In the genomic region with DNA sequence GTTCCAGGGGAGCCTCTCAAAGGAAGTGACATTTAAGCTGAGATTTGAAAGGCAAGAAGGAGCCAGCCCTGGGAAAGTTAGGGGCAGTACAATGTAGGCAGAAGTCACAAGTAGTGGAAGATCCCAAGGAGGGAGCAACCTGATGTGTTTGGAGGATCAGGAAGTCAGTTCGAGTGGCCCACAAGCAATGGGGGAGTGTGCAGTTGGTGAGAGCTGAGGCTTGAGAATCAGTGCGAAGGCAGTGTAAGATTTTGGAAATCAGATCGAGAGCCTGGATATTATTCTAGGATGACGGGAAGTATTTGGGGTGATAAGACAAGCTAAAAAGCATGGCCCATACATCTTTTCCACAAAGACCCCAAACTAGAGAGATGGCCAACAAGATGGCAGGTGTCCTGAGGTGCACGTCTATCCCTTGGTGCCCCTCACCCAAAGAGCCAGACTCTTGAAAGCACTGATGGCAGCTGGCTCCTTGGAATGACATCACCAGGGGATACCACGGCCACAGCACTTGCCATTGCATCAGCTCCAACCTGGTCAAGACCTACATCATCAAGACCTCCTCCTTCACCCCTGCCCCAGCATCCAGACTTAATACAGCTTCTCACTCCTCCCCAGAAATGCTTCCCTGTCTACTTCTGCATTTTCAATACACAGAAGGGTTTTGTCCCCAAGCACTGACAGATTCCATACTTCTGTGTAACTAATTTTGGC, we compare ENCODE assay signal across 10 cellular contexts.
DNase-seq lines count a peak whose midpoint lies in the region; ATAC-seq and TF ChIP-seq lines count a peak whose summit lies in the region.
"Had no signal": no experiment of that assay in that cellular context is flagged by ENCODE, and none has a peak within 500 bp of the region (broad histone marks: within the 10 kb centered on the region; RNA-seq: fewer than 3 reads in every experiment).

No MANE protein-coding gene starts in this region.

- CTCF ChIA-PET in activated CD8-positive, alpha-beta T cell treated with anti-CD3 and anti-CD28 coated beads for 36 hours (lab: Charles Lee) = interaction anchor here (0.8 to 1.2 kb wide), 2 partner anchors 126 to 236 kb away, joined by 3 to 5 read pairs; no protein-coding TSS in a partner anchor
- CTCF ChIA-PET in activated CD8-positive, alpha-beta memory T cell treated with anti-CD3 and anti-CD28 coated beads, Interleukin-2, amount 10 ng/mL, durations not matched to agents 7 days and 5 days (lab: Charles Lee) = interaction anchor here (0.9 to 1.4 kb wide), 3 partner anchors 12 to 35 kb away, joined by 3 to 4 read pairs (median 3); no protein-coding TSS in a partner anchor

- peak overlapping the region; percentile 39 to 72 for H3K4me3 Mint-ChIP-seq in CD14-positive monocyte
- no peak overlapping the region for H3K4me3 Mint-ChIP-seq in activated CD8-positive, alpha-beta T cell treated with anti-CD3 and anti-CD28 coated beads for 36 hours
- no peak overlapping the region for H3K4me3 Mint-ChIP-seq in activated CD8-positive, alpha-beta memory T cell treated with anti-CD3 and anti-CD28 coated beads, Interleukin-2, amount 10 ng/mL, durations not matched to agents 7 days and 5 days

- H3K27ac Mint-ChIP-seq in CD14-positive monocyte = peak overlapping the region; percentile 33 to 90 (median 80)
- H3K27ac Mint-ChIP-seq in activated CD8-positive, alpha-beta T cell treated with anti-CD3 and anti-CD28 coated beads for 36 hours = peak overlapping the region; percentile 37
- no peak overlapping the region for H3K27ac Mint-ChIP-seq in activated CD8-positive, alpha-beta memory T cell treated with anti-CD3 and anti-CD28 coated beads, Interleukin-2, amount 10 ng/mL, durations not matched to agents 7 days and 5 days

- ATAC-seq in GM18909 (IDR thresholded peaks at IDR 0.05; ENCODE audit: poor library complexity, unreplicated experiment) = peak; percentile 32
- ATAC-seq in HG03139 (IDR thresholded peaks at IDR 0.05; ENCODE audit: unreplicated experiment) = peak; percentile 23
- no peak for ATAC-seq in activated CD8-positive, alpha-beta T cell treated with anti-CD3 and anti-CD28 coated beads for 36 hours
- no peak for ATAC-seq in activated CD8-positive, alpha-beta memory T cell treated with anti-CD3 and anti-CD28 coated beads, Interleukin-2, amount 10 ng/mL, durations not matched to agents 7 days and 5 days
- ATAC-seq: HCT116 had no signal

- no peaks in the 10 kb centered on the region for H3K27me3 Mint-ChIP-seq in CD14-positive monocyte (ENCODE audit: low read depth in 3 of 3)
- no peaks in the 10 kb centered on the region for H3K27me3 Mint-ChIP-seq in activated CD8-positive, alpha-beta T cell treated with anti-CD3 and anti-CD28 coated beads for 36 hours
- H3K27me3 Mint-ChIP-seq in activated CD8-positive, alpha-beta memory T cell treated with anti-CD3 and anti-CD28 coated beads, Interleukin-2, amount 10 ng/mL, durations not matched to agents 7 days and 5 days = no peaks in the 10 kb centered on the region

- DNase-seq in CD14-positive monocyte (ENCODE audit: low spot score) (peak; percentile 81), activated gamma-delta T cell treated with Interleukin-2 at 50 U/mL for 16 hours (no peak), DMS153 (lab: John Stamatoyannopoulos, UW) (no peak), ureter (ENCODE audit: low spot score) (no peak)
- DNase-seq in activated CD8-positive, alpha-beta T cell treated with anti-CD3 and anti-CD28 coated beads for 36 hours = no peak
- no peak for DNase-seq in activated CD8-positive, alpha-beta memory T cell treated with anti-CD3 and anti-CD28 coated beads, Interleukin-2, amount 10 ng/mL, durations not matched to agents 7 days and 5 days
- DNase-seq: Caco-2 had no signal

- intact Hi-C loops in CD14-positive monocyte (cut with micrococcal nuclease) = no loop called here
- intact Hi-C loops in activated CD8-positive, alpha-beta T cell treated with anti-CD3 and anti-CD28 coated beads for 36 hours (cut with micrococcal nuclease) = no loop called here

- no peak for TF ChIP-seq CTCF in CD14-positive monocyte (IDR thresholded peaks at IDR 0.05)
- TF ChIP-seq CTCF in activated CD8-positive, alpha-beta T cell treated with anti-CD3 and anti-CD28 coated beads for 36 hours (IDR thresholded peaks at IDR 0.05) = no peak

- H3K9me3 Mint-ChIP-seq in CD14-positive monocyte = peaks cover 0 to 2% (median 0%) of the 10 kb centered on the region in 7 donors
- H3K9me3 Mint-ChIP-seq in activated CD8-positive, alpha-beta T cell treated with anti-CD3 and anti-CD28 coated beads for 36 hours = no peaks in the 10 kb centered on the region
- no peaks in the 10 kb centered on the region for H3K9me3 Mint-ChIP-seq in activated CD8-positive, alpha-beta memory T cell treated with anti-CD3 and anti-CD28 coated beads, Interleukin-2, amount 10 ng/mL, durations not matched to agents 7 days and 5 days (ENCODE audit: low read depth)

- H3K4me1 Mint-ChIP-seq in CD14-positive monocyte = peaks cover 19% of the 10 kb centered on the region
- H3K4me1 Mint-ChIP-seq in activated CD8-positive, alpha-beta T cell treated with anti-CD3 and anti-CD28 coated beads for 36 hours (ENCODE audit: low read depth) = peaks cover 63% of the 10 kb centered on the region
- H3K4me1 Mint-ChIP-seq in activated CD8-positive, alpha-beta memory T cell treated with anti-CD3 and anti-CD28 coated beads, Interleukin-2, amount 10 ng/mL, durations not matched to agents 7 days and 5 days = peaks cover 52% of the 10 kb centered on the region

- peaks cover 0 to 2% of the 10 kb centered on the region in 2 donors for H3K36me3 Mint-ChIP-seq in CD14-positive monocyte
- H3K36me3 Mint-ChIP-seq in activated CD8-positive, alpha-beta T cell treated with anti-CD3 and anti-CD28 coated beads for 36 hours (ENCODE audit: low read depth) = peaks cover 44% of the 10 kb centered on the region
- H3K36me3 Mint-ChIP-seq in activated CD8-positive, alpha-beta memory T cell treated with anti-CD3 and anti-CD28 coated beads, Interleukin-2, amount 10 ng/mL, durations not matched to agents 7 days and 5 days = peaks cover 37% of the 10 kb centered on the region

- POLR2A ChIA-PET in activated CD8-positive, alpha-beta T cell treated with anti-CD3 and anti-CD28 coated beads for 36 hours (lab: Charles Lee) = interaction anchor here (0.6 to 0.8 kb wide), 4 partner anchors 12 to 60 kb away, joined by 3 read pairs; no protein-coding TSS in a partner anchor

Comparison
In these comparisons a context has a peak if more than half of its experiments do, and no peak if none do; other contexts are left out.
1. H3K4me3 Mint-ChIP-seq: peak in CD14-positive monocyte (2 of 2); none in activated CD8-positive, alpha-beta T cell treated with anti-CD3 and anti-CD28 coated beads for 36 hours (single experiment) and activated CD8-positive, alpha-beta memory T cell treated with anti-CD3 and anti-CD28 coated beads, Interleukin-2, amount 10 ng/mL, durations not matched to agents 7 days and 5 days (single experiment).
2. ATAC-seq: peak in GM18909 (single experiment) and HG03139 (single experiment); none in activated CD8-positive, alpha-beta T cell treated with anti-CD3 and anti-CD28 coated beads for 36 hours (single experiment) and activated CD8-positive, alpha-beta memory T cell treated with anti-CD3 and anti-CD28 coated beads, Interleukin-2, amount 10 ng/mL, durations not matched to agents 7 days and 5 days (single experiment).